In genomic region chr13:81138353-81138995, GRCh38 we compare ENCODE assay signal across 27 cellular contexts.
"Had no signal": no experiment of that assay in that cellular context is flagged by ENCODE, and none has a peak within 500 bp of the region (broad histone marks: within the 10 kb centered on the region; RNA-seq: fewer than 3 reads in every experiment).

No MANE protein-coding gene starts in this region.

- H3K27me3 Mint-ChIP-seq: activated B cell treated with CpG ODN at 0.5 μM for 24 hours; activated CD4-positive, alpha-beta memory T cell treated with anti-CD3 and anti-CD28 coated beads for 36 hours; activated CD4-positive, alpha-beta T cell treated with anti-CD3 and anti-CD28 coated beads, Interleukin-2, amount 10 ng/mL, durations not matched to agents 7 days and 5 days; activated naive CD8-positive, alpha-beta T cell; activated T-helper 17 cell treated with anti-CD3 and anti-CD28 coated beads, Interleukin-2, amount 50 U/mL, for 72 hours; T-cell had no signal

- H3K27ac ChIP-seq: KMS-11 had no signal

- H3K4me1 Mint-ChIP-seq: activated B cell treated with CpG ODN at 0.5 μM for 24 hours; activated CD4-positive, alpha-beta T cell treated with anti-CD3 and anti-CD28 coated beads, Interleukin-2, amount 10 ng/mL, durations not matched to agents 7 days and 5 days; activated T-helper 17 cell treated with anti-CD3 and anti-CD28 coated beads, Interleukin-2, amount 50 U/mL, for 72 hours; T-cell had no signal

- H3K4me2 ChIP-seq: KMS-11 had no signal

- H3K27ac Mint-ChIP-seq: activated B cell treated with CpG ODN at 0.5 μM for 24 hours; activated CD4-positive, alpha-beta memory T cell treated with anti-CD3 and anti-CD28 coated beads for 36 hours; activated CD4-positive, alpha-beta T cell treated with anti-CD3 and anti-CD28 coated beads, Interleukin-2, amount 10 ng/mL, durations not matched to agents 7 days and 5 days; activated naive CD4-positive, alpha-beta T cell treated with anti-CD3 and anti-CD28 coated beads for 36 hours; activated naive CD8-positive, alpha-beta T cell; activated T-helper 17 cell treated with anti-CD3 and anti-CD28 coated beads, Interleukin-2, amount 50 U/mL, for 72 hours; T-cell had no signal

- H3K9ac ChIP-seq: KMS-11 had no signal

- H3K4me3 Mint-ChIP-seq: activated B cell treated with CpG ODN at 0.5 μM for 24 hours; activated CD4-positive, alpha-beta memory T cell treated with anti-CD3 and anti-CD28 coated beads for 36 hours; activated CD4-positive, alpha-beta T cell treated with anti-CD3 and anti-CD28 coated beads, Interleukin-2, amount 10 ng/mL, durations not matched to agents 7 days and 5 days; activated naive CD4-positive, alpha-beta T cell treated with anti-CD3 and anti-CD28 coated beads for 36 hours; activated naive CD8-positive, alpha-beta T cell; activated T-helper 17 cell treated with anti-CD3 and anti-CD28 coated beads, Interleukin-2, amount 50 U/mL, for 72 hours; T-cell had no signal

- ATAC-seq: activated T-helper 17 cell treated with anti-CD3 and anti-CD28 coated beads, Interleukin-2, amount 50 U/mL, for 72 hours; PC-3; T-cell had no signal

- DNase-seq: activated B cell treated with CpG ODN at 0.5 μM for 24 hours; activated CD4-positive, alpha-beta memory T cell treated with anti-CD3 and anti-CD28 coated beads for 36 hours; activated CD4-positive, alpha-beta T cell treated with anti-CD3 and anti-CD28 coated beads for 1 hour; activated CD4-positive, alpha-beta T cell treated with anti-CD3 and anti-CD28 coated beads, Interleukin-2, amount 10 ng/mL, durations not matched to agents 7 days and 5 days; activated CD8-positive, alpha-beta memory T cell treated with anti-CD3 and anti-CD28 coated beads for 24 hours; activated gamma-delta T cell; activated naive CD4-positive, alpha-beta T cell treated with anti-CD3 and anti-CD28 coated beads for 36 hours; activated T-cell treated with anti-CD3 and anti-CD28 coated beads for 4 hours; activated T-cell treated with anti-CD3 and anti-CD28 coated beads, Interleukin-2, amount 50 U/mL, for 48 hours; cerebellar nuclear complex; NCI-H1092 treated with DMSO at 0.1 percent for 48 hours; NCI-H1417 treated with DMSO at 0.1 percent for 48 hours; NCI-H1694; NCI-H2029; NCI-H345; NCI-H510A; NCI-H526 treated with DMSO at 0.1 percent for 48 hours; NCI-H82; NK-92 treated with Interleukin-12 subunit alpha and Interleukin-12 subunit beta, amount 100 ng/mL, for 24 hours; PC-3; SHP77; T-cell; T-helper 2 cell; T1000 had no signal

- H3K9me3 Mint-ChIP-seq: activated B cell treated with CpG ODN at 0.5 μM for 24 hours; activated CD4-positive, alpha-beta T cell treated with anti-CD3 and anti-CD28 coated beads, Interleukin-2, amount 10 ng/mL, durations not matched to agents 7 days and 5 days; activated T-helper 17 cell treated with anti-CD3 and anti-CD28 coated beads, Interleukin-2, amount 50 U/mL, for 72 hours had no signal

- H3K36me3 Mint-ChIP-seq: activated CD4-positive, alpha-beta memory T cell treated with anti-CD3 and anti-CD28 coated beads for 36 hours; activated naive CD8-positive, alpha-beta T cell; T-cell had no signal
